ENCODE assay signal across 12 cellular contexts in genomic region chr16:28264656-28265055, GRCh38. TPM values are rescaled to one million over a fixed set of nuclear protein-coding genes. Genes with fewer than 3 reads are reported as not detected.
DNase-seq lines count a peak whose midpoint lies in the region; ATAC-seq and TF ChIP-seq lines count a peak whose summit lies in the region.
"Had no signal": no experiment of that assay in that cellular context is flagged by ENCODE, and none has a peak within 500 bp of the region (broad histone marks: within the 10 kb centered on the region; RNA-seq: fewer than 3 reads in every experiment).

No MANE protein-coding gene starts in this region.

- ATAC-seq in psoas muscle (peak; percentile 52 to 66 (median 60)), HG03378 (IDR thresholded peaks at IDR 0.05; ENCODE audit: unreplicated experiment) (no peak), HG03097 (IDR thresholded peaks at IDR 0.05; ENCODE audit: low FRiP score, unreplicated experiment) (no peak), GM19455 (IDR thresholded peaks at IDR 0.05; ENCODE audit: unreplicated experiment) (no peak)
- ATAC-seq: Panc1 had no signal

- H3K36me3 ChIP-seq in psoas muscle (ENCODE audit: insufficient read depth in 1 of 2, low read depth in 1 of 2): no peaks in the 10 kb centered on the region
- H3K36me3 ChIP-seq: prostate gland had no signal

- no peak overlapping the region for H3K4me3 ChIP-seq in psoas muscle
- H3K4me3 ChIP-seq: prostate gland had no signal

- H3K27me3 ChIP-seq in psoas muscle (ENCODE audit: insufficient read depth in 3 of 3, low read length in 2 of 3): no peaks in the 10 kb centered on the region

- no peak for TF ChIP-seq CTCF in psoas muscle (IDR thresholded peaks at IDR 0.05)

- DNase-seq in ELR (ENCODE audit: low read depth) (peak; percentile 26), M059J (ENCODE audit: low read depth) (peak; percentile 16), cerebellum (ENCODE audit: low spot score) (peak; percentile 40), psoas muscle (peak; percentile 60 to 75), NCI-H748 (lab: John Stamatoyannopoulos, UW; ENCODE audit: unreplicated experiment) (no peak)
- DNase-seq: activated CD4-positive, alpha-beta T cell treated with anti-CD3 and anti-CD28 coated beads, Interleukin-2, amount 10 ng/mL, durations not matched to agents 24 days and 14 days; kidney had no signal

- H3K9me3 ChIP-seq in psoas muscle: no peaks in the 10 kb centered on the region
- H3K9me3 ChIP-seq: prostate gland had no signal

- intact Hi-C loops in psoas muscle (cut with DNase I): no loop called here

- H3K27ac ChIP-seq in psoas muscle: peak overlapping the region; percentile 87
- H3K27ac ChIP-seq: prostate gland had no signal

- 26 to 45% (median 27%) methylated on average over 14 of the region's 14 CpGs for WGBS in psoas muscle, 3 donors

- peaks cover 36% of the 10 kb centered on the region for H3K4me1 ChIP-seq in psoas muscle
- H3K4me1 ChIP-seq: prostate gland had no signal

RNA-seq across cellular contexts. Expression of gene SBK1, which starts 27.7 kb away (rescaled TPM):
- total RNA-seq in M059J (2014; rRNA removed; shearing (Covaris generic)): 0.07 TPM in 1 of 2 replicates, not detected in the other
- total RNA-seq in cerebellum: 28.1 TPM
- total RNA-seq in psoas muscle: 10 to 100 TPM in 2 of 4 donors, 1 to 10 TPM in 2; 2.5 to 20.6 (median 9.2) TPM
- 1 to 10 TPM; 1.3 to 5.3 (median 1.9) TPM for polyA plus RNA-seq in psoas muscle

RNA-seq across cellular contexts. Expression of gene XPO6, which starts 52.9 kb away (rescaled TPM):
- 83.6 and 175 TPM in 2 replicates for total RNA-seq in M059J (2014; rRNA removed; shearing (Covaris generic))
- 87.2 TPM for total RNA-seq in cerebellum
- total RNA-seq in psoas muscle: 10 to 100 TPM; 24.5 to 44.2 (median 27.0) TPM
- 10 to 100 TPM; 16.7 to 46.5 (median 26.4) TPM for polyA plus RNA-seq in psoas muscle

Comparison
In these comparisons a context has a peak if more than half of its experiments do, and no peak if none do; other contexts are left out.
1. ATAC-seq: peak in psoas muscle (4 of 4); none in HG03378 (single experiment), HG03097 (single experiment) and GM19455 (single experiment).